27 cellular contexts compared by ENCODE assay signal in genomic region chr7:10924370-10924769, GRCh38.
"Had no signal": no experiment of that assay in that cellular context is flagged by ENCODE, and none has a peak within 500 bp of the region (broad histone marks: within the 10 kb centered on the region; RNA-seq: fewer than 3 reads in every experiment).

No MANE protein-coding gene starts in this region.

- H3K9me3 ChIP-seq: esophagus squamous epithelium had no signal

- DNase-seq: activated CD4-positive, alpha-beta T cell treated with anti-CD3 and anti-CD28 coated beads for 1 hour; activated CD4-positive, alpha-beta T cell treated with anti-CD3 and anti-CD28 coated beads for 4 hours; activated CD4-positive, alpha-beta T cell treated with anti-CD3 and anti-CD28 coated beads, Interleukin-2, amount 10 ng/mL, durations not matched to agents 7 days and 5 days; activated CD4-positive, alpha-beta T cell treated with anti-CD3 and anti-CD28 coated beads, Interleukin-2, amount 50 U/mL, for 48 hours; activated CD8-positive, alpha-beta memory T cell treated with anti-CD3 and anti-CD28 coated beads for 24 hours; activated CD8-positive, alpha-beta T cell treated with anti-CD3 and anti-CD28 coated beads for 36 hours; activated effector memory CD4-positive, alpha-beta T cell treated with Interleukin-2 at 50 U/mL for 16 hours; activated gamma-delta T cell treated with Interleukin-2 at 50 U/mL for 16 hours; activated naive CD4-positive, alpha-beta T cell treated with anti-CD3 and anti-CD28 coated beads, Interleukin-2, amount 50 U/mL, for 16 hours; activated naive CD4-positive, alpha-beta T cell treated with Interleukin-2 at 50 U/mL for 16 hours; activated T-cell treated with anti-CD3 and anti-CD28 coated beads, Interleukin-2, amount 50 U/mL, for 4 hours; amniotic stem cell; anterior cingulate cortex; brain microvascular endothelial cell; caudate nucleus; cortex of kidney; dermis blood vessel endothelial cell; effector CD4-positive, alpha-beta T cell; effector memory CD8-positive, alpha-beta T cell; esophagus squamous epithelium; T-helper 2 cell had no signal

- H3K4me3 ChIP-seq: esophagus squamous epithelium had no signal

- H3K36me3 ChIP-seq: brain microvascular endothelial cell, esophagus squamous epithelium had no signal

- H3K4me3 Mint-ChIP-seq: activated CD4-positive, alpha-beta T cell treated with anti-CD3 and anti-CD28 coated beads, Interleukin-2, amount 10 ng/mL, durations not matched to agents 7 days and 5 days; activated CD8-positive, alpha-beta T cell treated with anti-CD3 and anti-CD28 coated beads for 36 hours; activated naive CD8-positive, alpha-beta T cell; activated T-cell treated with anti-CD3 and anti-CD28 coated beads, Interleukin-2, amount 50 U/mL, for 4 hours; activated T-helper 17 cell treated with anti-CD3 and anti-CD28 coated beads, Interleukin-2, amount 50 U/mL, for 72 hours; effector memory CD8-positive, alpha-beta T cell had no signal

- H3K9me3 Mint-ChIP-seq: activated CD4-positive, alpha-beta T cell treated with anti-CD3 and anti-CD28 coated beads, Interleukin-2, amount 10 ng/mL, durations not matched to agents 7 days and 5 days; activated CD8-positive, alpha-beta T cell treated with anti-CD3 and anti-CD28 coated beads for 36 hours; activated T-cell treated with anti-CD3 and anti-CD28 coated beads, Interleukin-2, amount 50 U/mL, for 4 hours; activated T-helper 17 cell treated with anti-CD3 and anti-CD28 coated beads, Interleukin-2, amount 50 U/mL, for 72 hours; effector memory CD8-positive, alpha-beta T cell had no signal

- ATAC-seq: activated CD8-positive, alpha-beta T cell treated with anti-CD3 and anti-CD28 coated beads for 36 hours; activated T-cell treated with anti-CD3 and anti-CD28 coated beads, Interleukin-2, amount 50 U/mL, for 4 hours; activated T-helper 17 cell treated with anti-CD3 and anti-CD28 coated beads, Interleukin-2, amount 50 U/mL, for 72 hours; effector memory CD8-positive, alpha-beta T cell had no signal

- H3K27me3 ChIP-seq: brain microvascular endothelial cell, esophagus squamous epithelium had no signal

- H3K4me1 ChIP-seq: esophagus squamous epithelium had no signal

- FAIRE-seq: astrocyte, colon, frontal cortex had no signal

- H3K27ac Mint-ChIP-seq: activated CD4-positive, alpha-beta T cell treated with anti-CD3 and anti-CD28 coated beads, Interleukin-2, amount 10 ng/mL, durations not matched to agents 7 days and 5 days; activated CD8-positive, alpha-beta T cell treated with anti-CD3 and anti-CD28 coated beads for 36 hours; activated naive CD8-positive, alpha-beta T cell; activated T-helper 17 cell treated with anti-CD3 and anti-CD28 coated beads, Interleukin-2, amount 50 U/mL, for 72 hours; effector memory CD8-positive, alpha-beta T cell had no signal

- H3K4me1 Mint-ChIP-seq: activated CD4-positive, alpha-beta T cell treated with anti-CD3 and anti-CD28 coated beads, Interleukin-2, amount 10 ng/mL, durations not matched to agents 7 days and 5 days; activated T-helper 17 cell treated with anti-CD3 and anti-CD28 coated beads, Interleukin-2, amount 50 U/mL, for 72 hours had no signal

- H3K27me3 Mint-ChIP-seq: activated CD4-positive, alpha-beta T cell treated with anti-CD3 and anti-CD28 coated beads, Interleukin-2, amount 10 ng/mL, durations not matched to agents 7 days and 5 days; activated CD8-positive, alpha-beta T cell treated with anti-CD3 and anti-CD28 coated beads for 36 hours; activated naive CD8-positive, alpha-beta T cell; activated T-helper 17 cell treated with anti-CD3 and anti-CD28 coated beads, Interleukin-2, amount 50 U/mL, for 72 hours; effector memory CD8-positive, alpha-beta T cell had no signal

- H3K27ac ChIP-seq: brain microvascular endothelial cell, epithelial cell of prostate, esophagus squamous epithelium had no signal
